8 cellular contexts compared by ENCODE assay signal in the genomic region with DNA sequence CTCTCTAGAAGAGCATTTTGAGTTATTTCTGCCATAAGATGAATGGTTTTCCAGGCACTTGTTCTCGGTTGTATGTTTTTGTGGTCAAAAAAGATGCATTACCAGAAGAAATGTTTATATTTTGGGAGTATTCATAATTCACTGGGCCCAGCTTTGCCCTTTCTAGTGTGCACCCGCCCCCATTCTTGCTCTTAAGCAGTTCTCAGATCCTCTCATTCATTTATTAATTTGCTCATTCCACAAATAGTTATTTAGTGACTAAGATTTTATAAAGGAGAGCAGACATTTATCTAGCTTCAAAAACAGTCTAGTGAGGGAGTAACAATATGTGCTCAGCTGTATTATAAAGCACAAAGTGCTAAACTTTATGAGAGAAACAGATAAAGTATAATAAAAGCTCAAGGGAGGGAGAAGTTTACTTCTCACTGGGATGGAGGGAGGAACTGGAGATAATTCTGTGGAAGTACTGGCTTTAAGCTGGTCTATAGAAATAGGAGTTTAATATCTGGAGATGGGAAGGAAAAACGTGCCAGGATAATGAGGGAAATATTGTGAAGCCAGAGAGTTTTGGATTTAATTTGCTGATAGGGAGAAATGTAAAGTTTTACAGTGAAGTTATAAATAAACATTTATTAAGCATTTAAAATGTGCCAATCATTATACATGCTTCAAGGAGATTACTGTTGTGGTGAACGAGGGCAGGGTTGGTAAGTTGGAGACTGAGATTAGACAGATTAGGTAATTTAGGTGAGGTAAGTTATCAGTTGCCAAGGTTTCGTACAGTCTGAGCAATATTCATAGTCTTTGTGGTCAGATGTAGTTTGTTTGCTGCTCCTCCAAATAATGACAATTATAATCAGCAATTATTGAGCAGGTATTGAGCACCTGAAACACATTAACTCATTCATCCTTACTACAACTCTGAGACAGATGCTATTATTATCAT. TPM values are rescaled to one million over a fixed set of nuclear protein-coding genes. Genes with fewer than 3 reads are reported as not detected.
DNase-seq lines count a peak whose midpoint lies in the region; ATAC-seq, FAIRE-seq and TF ChIP-seq lines count a peak whose summit lies in the region.

No MANE protein-coding gene starts in this region.

- TF ChIP-seq POLR2A in GM12878 (IDR thresholded peaks at IDR 0.05; ENCODE audit: low read depth, low read length), result no peak

- RAD21 ChIA-PET in GM12878 (lab: Charles Lee; ENCODE audit: unreplicated experiment), result interaction anchor here (1.2 to 12.8 kb wide), 8 partner anchors 10 to 96 kb away, joined by 3 to 393 read pairs (median 100); no protein-coding TSS in a partner anchor

- H3K4me1 Mint-ChIP-seq in HFFc6 (ENCODE audit: low read depth), result peaks cover 72% of the 10 kb centered on the region

- DNase-seq in A172 (ENCODE audit: low spot score) (peak; percentile 54), HFFc6 (peak; percentile 41), GM12878 (ENCODE audit: low read depth, low spot score) (no peak), mucosa of descending colon (no peak), NCI-H146 (lab: John Stamatoyannopoulos, UW) (no peak)

- no peak overlapping the region; the same call in 1 of the 2 replicates for H3K4me3 ChIP-seq in GM12878
- no peak overlapping the region for H3K4me3 ChIP-seq in mucosa of descending colon

- H3K79me2 ChIP-seq in GM12878 (ENCODE audit: control insufficient read depth, insufficient read depth, low read length), result peaks cover 64% of the 10 kb centered on the region

- no peaks in the 10 kb centered on the region for H3K9me3 Mint-ChIP-seq in HFFc6

- H3K27me3 Mint-ChIP-seq in HFFc6 (ENCODE audit: insufficient read depth), result no peaks in the 10 kb centered on the region; the same call in 1 of the 2 replicates

- no peaks in the 10 kb centered on the region for H3K36me3 Mint-ChIP-seq in HFFc6 (ENCODE audit: low read depth)

- FAIRE-seq in GM12878 (lab: Jason Lieb, UNC), result peak; percentile 7

- H3K27ac ChIP-seq in GM12878 (ENCODE audit: control insufficient read depth, insufficient read depth), result peak overlapping the region; percentile 62

- in situ Hi-C loops in GM12878 (cut with MboI), result no loop called here

- TF ChIP-seq CTCF in HFFc6 (IDR thresholded peaks at IDR 0.05) (no peak), GM12878 (IDR thresholded peaks at IDR 0.05 in 2 of 3, conservative IDR thresholded peaks at IDR 0.05 in 1 of 3; ENCODE audit: control insufficient read depth in 2 of 3, extremely low read depth in 1 of 3, insufficient read depth in 1 of 3, low read depth in 3 of 3, low read length in 3 of 3) (no peak), mucosa of descending colon (IDR thresholded peaks at IDR 0.05) (no peak)

- TF ChIP-seq EP300 in GM12878 (IDR thresholded peaks at IDR 0.05; ENCODE audit: borderline replicate concordance in 1 of 2, control insufficient read depth in 1 of 2, low read depth in 2 of 2, low read length in 2 of 2), result peak in 1 of 2 experiments; percentile 57; a peak in 1 of 4 replicates

- H3K9me3 ChIP-seq in GM12878 (replicated peaks; ENCODE audit: control insufficient read depth, insufficient read depth, low read length), result no peaks in the 10 kb centered on the region
- H3K9me3 ChIP-seq in mucosa of descending colon, result no peaks in the 10 kb centered on the region

- no peaks in the 10 kb centered on the region for H4K20me1 ChIP-seq in GM12878 (ENCODE audit: control insufficient read depth, insufficient read depth)

- TF ChIP-seq RAD21 in GM12878 (IDR thresholded peaks at IDR 0.05; ENCODE audit: insufficient read depth, low read depth, low read length), result no peak

- CTCF ChIA-PET in GM12878 (lab: Yijun Ruan, JAX), result interaction anchor here (1.4 to 14.8 kb wide), 12 partner anchors 11 to 463 kb away, joined by 3 to 918 read pairs (median 48); partner anchors contain the start of gene MACF1

- BruUV-seq in GM12878 (replicated peaks; lab: Mats Ljungman, UMichigan), result no TSS peak

- 52% methylated on average over 5 of the region's 5 CpGs for WGBS in GM12878 (ENCODE audit: insufficient coverage, insufficient replicate concordance, low lambda C conversion rate, missing lambda C conversion rate)

- intact Hi-C loops in GM12878 (cut with micrococcal nuclease; ENCODE audit: unreplicated experiment), result no loop called here
- intact Hi-C loops in mucosa of descending colon (cut with DNase I, micrococcal nuclease), result loop anchor here in 1 of 2 donors (10.0 kb wide), 1 partner anchor 59 kb away; no protein-coding TSS in a partner anchor

- SMC1A ChIA-PET in GM12878 (lab: Charles Lee; ENCODE audit: uncharacterized antibody, unreplicated experiment), result interaction anchor here (0.8 to 12.1 kb wide), 14 partner anchors 10 to 124 kb away, joined by 3 to 655 read pairs (median 56); partner anchors contain the start of gene MACF1

- H3K36me3 ChIP-seq in GM12878 (ENCODE audit: control insufficient read depth in 2 of 2, insufficient read depth in 2 of 2, low read length in 1 of 2), result no peaks in the 10 kb centered on the region
- H3K36me3 ChIP-seq in mucosa of descending colon (ENCODE audit: low read depth), result no peaks in the 10 kb centered on the region

- H3K9ac ChIP-seq in GM12878 (ENCODE audit: control insufficient read depth, insufficient read depth, low read length), result no peak overlapping the region

- peak overlapping the region; percentile 62 for H3K4me2 ChIP-seq in GM12878 (ENCODE audit: control insufficient read depth, insufficient read depth)

- H3K27me3 ChIP-seq in GM12878 (replicated peaks in 1 of 2; ENCODE audit: control insufficient read depth in 2 of 2, insufficient read depth in 2 of 2, low read length in 1 of 2), result no peaks in the 10 kb centered on the region

- POLR2A ChIA-PET in GM12878 (lab: Charles Lee), result interaction anchor here (1.2 to 5.8 kb wide), 6 partner anchors 10 to 91 kb away, joined by 7 to 52 read pairs (median 18); partner anchors contain the start of gene MACF1

- ATAC-seq in GM12878 (peak; percentile 69), mucosa of descending colon (peak; percentile 19), HG03460 (IDR thresholded peaks at IDR 0.05; ENCODE audit: unreplicated experiment) (no peak), HG03520 (IDR thresholded peaks at IDR 0.05; ENCODE audit: unreplicated experiment) (no peak), HG02759 (IDR thresholded peaks at IDR 0.05; ENCODE audit: unreplicated experiment) (no peak)

- peak overlapping the region; percentile 58 for H3K4me3 Mint-ChIP-seq in HFFc6

- H3K4me1 ChIP-seq in GM12878 (ENCODE audit: control insufficient read depth, insufficient read depth, low read length), result peaks cover 55% of the 10 kb centered on the region
- peaks cover 12% of the 10 kb centered on the region for H3K4me1 ChIP-seq in mucosa of descending colon (ENCODE audit: low read depth)

- H3K27ac Mint-ChIP-seq in HFFc6, result peak overlapping the region; percentile 88

- H2AFZ ChIP-seq in GM12878 (ENCODE audit: control insufficient read depth, low read depth, low read length), result no peak overlapping the region

TF ChIP-seq in GM12878, 131 proteins besides CTCF, POLR2A, EP300 and RAD21 (continues in another document):
- TF ChIP-seq PAX5 (IDR thresholded peaks at IDR 0.05; ENCODE audit: borderline replicate concordance, low read depth, low read length) (no peak), E2F8 (IDR thresholded peaks at IDR 0.05; ENCODE audit: low read depth, partially characterized antibody) (no peak), RAD51 (IDR thresholded peaks at IDR 0.05) (no peak)

RNA-seq across cellular contexts. Expression of gene MACF1, which starts 9.1 kb away (rescaled TPM):
- total RNA-seq in A172 (2014; rRNA removed; shearing (Covaris generic)), result 196 and 256 TPM in 2 replicates
- total RNA-seq in HFFc6 (2021; fragmentation: NEBNext Ultra II Directional; extraction: Animal tissue kit (Norgen Biotek cat#: 25700)), result 100 to 1,000 TPM; 201 to 308 (median 223) TPM
- total RNA-seq in GM12878 (2013; cell fraction: nucleolus; rRNA removed), result 1,323 and 1,410 TPM in 2 replicates
- 175 and 184 TPM in 2 replicates for total RNA-seq in GM12878 (2014; rRNA removed)
- total RNA-seq in GM12878 (2014; rRNA removed; fragmentation: Illumina TruSeq; extraction: Trizol), result 173 and 184 TPM in 2 replicates
- total RNA-seq in GM12878 (2021), result 192 and 201 TPM in 2 replicates
- polyA plus RNA-seq in GM12878 (2011; ENCODE audit: low read depth), result 51.2 TPM
- 49.5 and 55.6 TPM in 2 replicates for polyA plus RNA-seq in GM12878 (2011; rRNA removed)
- 27.5 and 30.2 TPM in 2 replicates for polyA plus RNA-seq in GM12878 (2011; cell fraction: cytosol; rRNA removed)
- polyA plus RNA-seq in GM12878 (2011; cell fraction: nucleus; rRNA removed), result 209 and 235 TPM in 2 replicates
- 68.9 and 74.7 TPM in 2 replicates for polyA plus RNA-seq in GM12878 (2012)
- polyA plus RNA-seq in GM12878 (2014; fragmentation: Illumina TruSeq; extraction: Trizol), result 115 and 138 TPM in 2 replicates
- 10 to 100 TPM; 15.5 to 25.1 TPM for polyA plus RNA-seq in GM12878 (2014; fragmentation: Nextera tagmentation; extraction: Ambion mirVana)
- 84.8 and 89.8 TPM in 2 replicates for polyA plus RNA-seq in GM12878 (2014; rRNA removed)
- polyA plus RNA-seq in GM12878 (2016; fragmentation: Nextera tagmentation; extraction: Ambion mirVana), result 10 to 100 TPM; 55.7 to 64.0 TPM
- 281 and 359 TPM in 2 replicates for polyA minus RNA-seq in GM12878 (2011; rRNA and poly(A)+ RNA removed)
- 55.2 and 61.2 TPM in 2 replicates for polyA minus RNA-seq in GM12878 (2011; cell fraction: cytosol; rRNA and poly(A)+ RNA removed)
- polyA minus RNA-seq in GM12878 (2011; cell fraction: nucleus; rRNA and poly(A)+ RNA removed), result 400 and 552 TPM in 2 replicates
- 100 to 1,000 TPM; 146 to 362 (median 156) TPM for total RNA-seq in mucosa of descending colon

Comparison
In these comparisons a context has a peak if more than half of its experiments do, and no peak if none do; other contexts are left out.
1. DNase-seq: peak in A172 (single experiment) and HFFc6 (single experiment); none in GM12878 (single experiment), mucosa of descending colon (0 of 3) and NCI-H146 (single experiment).
2. ATAC-seq: peak in GM12878 (single experiment) and mucosa of descending colon (single experiment); none in HG03460 (single experiment), HG03520 (single experiment) and HG02759 (single experiment).